In genomic region chr2:60297296-60298010, GRCh38 we compare ENCODE assay signal across 22 cellular contexts.
A peak's percentile ranks its signal among the peaks of the same experiment; 100 is the strongest.
DNase-seq lines count a peak whose midpoint lies in the region; ATAC-seq, FAIRE-seq and TF ChIP-seq lines count a peak whose summit lies in the region.
"Had no signal": no experiment of that assay in that cellular context is flagged by ENCODE, and none has a peak within 500 bp of the region (broad histone marks: within the 10 kb centered on the region; RNA-seq: fewer than 3 reads in every experiment).

No MANE protein-coding gene starts in this region.

- in situ Hi-C loops in K562 (cut with MboI) (no loop called here), mammary epithelial cell (cut with MboI; ENCODE audit: low sequenced_read_pairs in 2 of 2) (no loop called here)

- TF ChIP-seq CTCF in K562 (IDR thresholded peaks at IDR 0.05 in 2 of 3, conservative IDR thresholded peaks at IDR 0.05 in 1 of 3; ENCODE audit: insufficient read depth in 2 of 3, low read depth in 1 of 3, low read length in 3 of 3) (no peak), suprapubic skin (IDR thresholded peaks at IDR 0.05) (no peak), Calu3 (IDR thresholded peaks at IDR 0.05; ENCODE audit: unreplicated experiment) (no peak), mammary epithelial cell (conservative IDR thresholded peaks at IDR 0.05 in 1 of 2, IDR thresholded peaks at IDR 0.05 in 1 of 2; ENCODE audit: extremely low read depth in 1 of 2, insufficient read depth in 1 of 2, low read depth in 1 of 2, low read length in 2 of 2) (no peak)

- peak; percentile 32 for FAIRE-seq in K562 (lab: Jason Lieb, UNC)
- FAIRE-seq: astrocyte, HTR-8/SVneo had no signal

- no peak for TF ChIP-seq EP300 in K562 (IDR thresholded peaks at IDR 0.05; ENCODE audit: low read length)
- no peak for TF ChIP-seq EP300 in suprapubic skin (IDR thresholded peaks at IDR 0.05)

- intact Hi-C loops in K562 (cut with micrococcal nuclease) (no loop called here), Calu3 (cut with micrococcal nuclease; ENCODE audit: unreplicated experiment) (no loop called here), mammary epithelial cell (cut with micrococcal nuclease) (no loop called here)

- CTCF ChIA-PET in K562 (lab: Yijun Ruan, JAX; ENCODE audit: low intra/inter-chr PET ratio): no interaction called here
- CTCF ChIA-PET in Calu3 (lab: Charles Lee): no interaction called here
- CTCF ChIA-PET in mammary epithelial cell (lab: Charles Lee; ENCODE audit: low non-redundant PET): no interaction called here
- CTCF ChIA-PET in CD8-positive, alpha-beta memory T cell (lab: Charles Lee): no interaction called here

- H3K9me3 ChIP-seq in K562 (replicated peaks; ENCODE audit: control insufficient read depth, insufficient read depth, low read depth, low read length) (no peaks in the 10 kb centered on the region), suprapubic skin (no peaks in the 10 kb centered on the region), mammary epithelial cell (replicated peaks; ENCODE audit: insufficient read depth, low read length) (no peaks in the 10 kb centered on the region)
- H3K9me3 ChIP-seq in CD8-positive, alpha-beta memory T cell (ENCODE audit: low read length): no peaks in the 10 kb centered on the region
- H3K9me3 ChIP-seq: esophagus muscularis mucosa, spleen had no signal

- no peak overlapping the region for H3K4me3 Mint-ChIP-seq in Calu3 (ENCODE audit: low read depth, unreplicated experiment)
- no peak overlapping the region for H3K4me3 Mint-ChIP-seq in CD8-positive, alpha-beta memory T cell
- H3K4me3 Mint-ChIP-seq: activated CD8-positive, alpha-beta memory T cell treated with anti-CD3 and anti-CD28 coated beads, Interleukin-2, amount 10 ng/mL, durations not matched to agents 7 days and 5 days; T-cell had no signal

- TF ChIP-seq RAD21 in K562 (CRISPR knock-in tag; conservative IDR thresholded peaks at IDR 0.05 in 1 of 2, IDR thresholded peaks at IDR 0.05 in 1 of 2): no peak

- dilution Hi-C loops in mammary epithelial cell (cut with HindIII; ENCODE audit: low sequenced_read_pairs): no loop called here

- no peaks in the 10 kb centered on the region for H3K9me1 ChIP-seq in K562 (ENCODE audit: control insufficient read depth, insufficient read depth, low read length)

- WGBS in K562 (ENCODE audit: insufficient coverage, low coverage, missing lambda C conversion rate): 8% methylated on average over 21 of the region's 21 CpGs
- 34% methylated on average over 20 of the region's 21 CpGs for WGBS in suprapubic skin
- WGBS in mammary epithelial cell (ENCODE audit: low coverage, missing lambda C conversion rate): 92% methylated on average over 13 of the region's 21 CpGs

- H3K4me1 ChIP-seq in K562 (replicated peaks in 1 of 2; ENCODE audit: control insufficient read depth in 2 of 2, insufficient read depth in 2 of 2, low read length in 2 of 2) (peaks cover 0 to 7% of the 10 kb centered on the region in 2 experiments; a peak in 1 of 5 replicates), suprapubic skin (peaks cover 38% of the 10 kb centered on the region), mammary epithelial cell (ENCODE audit: insufficient read depth, low read length) (peaks cover 8% of the 10 kb centered on the region)
- H3K4me1 ChIP-seq in CD8-positive, alpha-beta memory T cell (ENCODE audit: insufficient read depth, low read length): no peaks in the 10 kb centered on the region
- H3K4me1 ChIP-seq: esophagus muscularis mucosa, heart left ventricle had no signal

- no peak overlapping the region for H3K4me3 ChIP-seq in H7 (ENCODE audit: insufficient read depth, low read depth, low read length)
- H3K4me3 ChIP-seq in K562: no peak overlapping the region
- peak overlapping the region; percentile 15 for H3K4me3 ChIP-seq in suprapubic skin
- H3K4me3 ChIP-seq in mammary epithelial cell (replicated peaks in 1 of 3; ENCODE audit: insufficient read depth in 1 of 3, low read depth in 2 of 3, low read length in 3 of 3): no peak overlapping the region
- H3K4me3 ChIP-seq in CD8-positive, alpha-beta memory T cell (ENCODE audit: low read length): no peak overlapping the region
- H3K4me3 ChIP-seq: coronary artery, esophagus muscularis mucosa, heart left ventricle, spleen had no signal

- DNase-seq in H7 (peak; percentile 92), K562 (ENCODE audit: extremely low read depth in 1 of 4, low spot score in 3 of 4) (peak; percentile 45 to 86 (median 82)), kidney tubule cell (ENCODE audit: low spot score) (peak; percentile 16), suprapubic skin (ENCODE audit: low spot score in 2 of 2) (no peak), Calu3 (no peak), mammary epithelial cell (no peak)
- no peak for DNase-seq in activated effector memory CD4-positive, alpha-beta T cell treated with Interleukin-2 at 50 U/mL for 16 hours
- no peak for DNase-seq in CD8-positive, alpha-beta memory T cell
- DNase-seq: activated CD8-positive, alpha-beta memory T cell treated with anti-CD3 and anti-CD28 coated beads, Interleukin-2, amount 10 ng/mL, durations not matched to agents 7 days and 5 days; activated gamma-delta T cell treated with Interleukin-2 at 50 U/mL for 16 hours; heart left ventricle; left cardiac atrium; MM.1S; NCI-H1930; NCI-H526 treated with DMSO at 0.1 percent for 48 hours; spleen; T-cell had no signal

- H3K27ac Mint-ChIP-seq in Calu3 (ENCODE audit: unreplicated experiment): no peak overlapping the region
- no peak overlapping the region for H3K27ac Mint-ChIP-seq in CD8-positive, alpha-beta memory T cell
- H3K27ac Mint-ChIP-seq: activated CD8-positive, alpha-beta memory T cell treated with anti-CD3 and anti-CD28 coated beads, Interleukin-2, amount 10 ng/mL, durations not matched to agents 7 days and 5 days; T-cell had no signal

- H3K27me3 Mint-ChIP-seq in Calu3 (ENCODE audit: unreplicated experiment): no peaks in the 10 kb centered on the region
- H3K27me3 Mint-ChIP-seq in CD8-positive, alpha-beta memory T cell: peaks cover 2 to 3% of the 10 kb centered on the region in 2 donors
- H3K27me3 Mint-ChIP-seq: activated CD8-positive, alpha-beta memory T cell treated with anti-CD3 and anti-CD28 coated beads, Interleukin-2, amount 10 ng/mL, durations not matched to agents 7 days and 5 days; T-cell had no signal

- no peak overlapping the region for H3K9ac ChIP-seq in K562 (ENCODE audit: insufficient read depth in 1 of 2, low read depth in 2 of 2, low read length in 2 of 2)
- no peak overlapping the region for H3K9ac ChIP-seq in mammary epithelial cell (ENCODE audit: insufficient read depth, low read length)

- H3K27me3 ChIP-seq in H7 (ENCODE audit: control insufficient read depth, insufficient read depth, low read length) (peaks cover 1% of the 10 kb centered on the region), K562 (ENCODE audit: control insufficient read depth in 2 of 2, insufficient read depth in 2 of 2, low read length in 2 of 2) (peaks cover 0 to 8% of the 10 kb centered on the region in 2 experiments; a peak in 1 of 5 replicates), suprapubic skin (no peaks in the 10 kb centered on the region), mammary epithelial cell (ENCODE audit: insufficient read depth, low read length) (no peaks in the 10 kb centered on the region)
- H3K27me3 ChIP-seq in CD8-positive, alpha-beta memory T cell (ENCODE audit: insufficient read depth, low read length, poor library complexity, severe bottlenecking): no peaks in the 10 kb centered on the region
- H3K27me3 ChIP-seq: heart left ventricle, spleen had no signal

- H3K27ac ChIP-seq in K562 (ENCODE audit: extremely low read depth, low read depth, low read length) (no peak overlapping the region), suprapubic skin (peak overlapping the region; percentile 72), mammary epithelial cell (ENCODE audit: insufficient read depth, low read depth, low read length) (no peak overlapping the region)
- H3K27ac ChIP-seq in CD8-positive, alpha-beta memory T cell (ENCODE audit: low read depth, low read length): no peak overlapping the region
- H3K27ac ChIP-seq: coronary artery, esophagus muscularis mucosa, heart left ventricle, spleen had no signal

- H3K79me2 ChIP-seq in K562 (ENCODE audit: control insufficient read depth, insufficient read depth, low read length) (no peaks in the 10 kb centered on the region), mammary epithelial cell (ENCODE audit: insufficient read depth, low read length) (no peaks in the 10 kb centered on the region)

- no peak for TF ChIP-seq POLR2A in K562 (conservative IDR thresholded peaks at IDR 0.05)
- no peak for TF ChIP-seq POLR2A in suprapubic skin (IDR thresholded peaks at IDR 0.05)

- BruUV-seq in K562 (replicated peaks; lab: Mats Ljungman, UMichigan) (no TSS peak), Calu3 (replicated peaks; lab: Mats Ljungman, UMichigan) (no TSS peak), mammary epithelial cell (replicated peaks; lab: Mats Ljungman, UMichigan) (no TSS peak)

- H2AFZ ChIP-seq in K562 (ENCODE audit: low read depth, low read length) (peak overlapping the region; percentile 78), mammary epithelial cell (ENCODE audit: low read depth, low read length) (no peak overlapping the region)

- POLR2A ChIA-PET in K562 (lab: Yijun Ruan, JAX): interaction anchor here (0.6 kb wide), 1 partner anchor 13 kb away, joined by 3 read pairs; no protein-coding TSS in a partner anchor
- POLR2A ChIA-PET in CD8-positive, alpha-beta memory T cell (lab: Charles Lee): no interaction called here

- no peaks in the 10 kb centered on the region for H3K36me3 Mint-ChIP-seq in Calu3 (ENCODE audit: insufficient read depth, unreplicated experiment)
- no peaks in the 10 kb centered on the region for H3K36me3 Mint-ChIP-seq in CD8-positive, alpha-beta memory T cell
- H3K36me3 Mint-ChIP-seq: activated CD8-positive, alpha-beta memory T cell treated with anti-CD3 and anti-CD28 coated beads, Interleukin-2, amount 10 ng/mL, durations not matched to agents 7 days and 5 days; T-cell had no signal

- peak; percentile 100 for ATAC-seq in K562
- ATAC-seq: activated CD8-positive, alpha-beta memory T cell treated with anti-CD3 and anti-CD28 coated beads, Interleukin-2, amount 10 ng/mL, durations not matched to agents 7 days and 5 days; heart left ventricle; left cardiac atrium; Panc1 had no signal

- H3K4me1 Mint-ChIP-seq in Calu3 (ENCODE audit: low read depth, unreplicated experiment): peaks cover 6% of the 10 kb centered on the region
- H3K4me1 Mint-ChIP-seq in CD8-positive, alpha-beta memory T cell: no peaks in the 10 kb centered on the region
- H3K4me1 Mint-ChIP-seq: activated CD8-positive, alpha-beta memory T cell treated with anti-CD3 and anti-CD28 coated beads, Interleukin-2, amount 10 ng/mL, durations not matched to agents 7 days and 5 days; T-cell had no signal

- H3K4me2 ChIP-seq in K562 (ENCODE audit: insufficient read depth, low read length): peak overlapping the region; percentile 56
- no peak overlapping the region for H3K4me2 ChIP-seq in mammary epithelial cell (ENCODE audit: insufficient read depth, low read depth, low read length)

- H3K9me3 Mint-ChIP-seq in Calu3 (ENCODE audit: low read depth, unreplicated experiment): peaks cover 2% of the 10 kb centered on the region
- H3K9me3 Mint-ChIP-seq in CD8-positive, alpha-beta memory T cell: peaks cover 0 to 9% (median 0%) of the 10 kb centered on the region in 5 donors
- H3K9me3 Mint-ChIP-seq: T-cell had no signal

- H3K36me3 ChIP-seq in H7 (replicated peaks; ENCODE audit: control insufficient read depth, insufficient read depth, low read length): no peaks in the 10 kb centered on the region
- H3K36me3 ChIP-seq in K562 (ENCODE audit: control insufficient read depth, insufficient read depth, low read length): no peaks in the 10 kb centered on the region
- no peaks in the 10 kb centered on the region for H3K36me3 ChIP-seq in suprapubic skin
- H3K36me3 ChIP-seq in mammary epithelial cell (ENCODE audit: insufficient read depth, low read length): no peaks in the 10 kb centered on the region
- no peaks in the 10 kb centered on the region for H3K36me3 ChIP-seq in CD8-positive, alpha-beta memory T cell (ENCODE audit: insufficient read depth, low read length)
- H3K36me3 ChIP-seq: esophagus muscularis mucosa, heart left ventricle, spleen had no signal

- H4K20me1 ChIP-seq in K562 (replicated peaks; ENCODE audit: control insufficient read depth, insufficient read depth, low read length) (no peaks in the 10 kb centered on the region), mammary epithelial cell (ENCODE audit: insufficient read depth, low read length) (no peaks in the 10 kb centered on the region)

Comparison
In these comparisons a context has a peak if more than half of its experiments do, and no peak if none do; other contexts are left out.
1. DNase-seq: peak in H7 (single experiment), K562 (4 of 4) and kidney tubule cell (single experiment); none in suprapubic skin (0 of 2), activated effector memory CD4-positive, alpha-beta T cell treated with Interleukin-2 at 50 U/mL for 16 hours (single experiment), Calu3 (single experiment), mammary epithelial cell (single experiment) and CD8-positive, alpha-beta memory T cell (0 of 5).